ENCODE assay signal across 8 cellular contexts in genomic region chr12:27779416-27779815, GRCh38. TPM values are rescaled to one million over a fixed set of nuclear protein-coding genes. Genes with fewer than 3 reads are reported as not detected.
DNase-seq lines count a peak whose midpoint lies in the region; ATAC-seq and TF ChIP-seq lines count a peak whose summit lies in the region.

No MANE protein-coding gene starts in this region.

- no peaks in the 10 kb centered on the region for H4K20me1 ChIP-seq in hepatocyte (ENCODE audit: insufficient read depth, poor library complexity, severe bottlenecking)

- WGBS in hepatocyte (ENCODE audit: low lambda C conversion rate, missing lambda C conversion rate): 10% methylated on average over 15 of the region's 15 CpGs
- 8 to 9% methylated on average over 15 of the region's 15 CpGs for WGBS in sigmoid colon, 2 donors

- H3K4me3 ChIP-seq in hepatocyte (peak overlapping the region; percentile 93), sigmoid colon (peak overlapping the region; percentile 69 to 79 (median 71))

- H3K36me3 Mint-ChIP-seq in activated naive CD4-positive, alpha-beta T cell treated with anti-CD3 and anti-CD28 coated beads, Interleukin-2, amount 50 U/mL, for 72 hours: peaks cover 14 to 17% of the 10 kb centered on the region in 2 donors

- H3K79me2 ChIP-seq in hepatocyte: peaks cover 39% of the 10 kb centered on the region

- H3K9me3 ChIP-seq in hepatocyte (ENCODE audit: low read depth) (no peaks in the 10 kb centered on the region), sigmoid colon (no peaks in the 10 kb centered on the region)

- peak overlapping the region; percentile 99 for H3K27ac ChIP-seq in hepatocyte
- H3K27ac ChIP-seq in sigmoid colon: peak overlapping the region; percentile 86 to 98 (median 94)

- peak overlapping the region; percentile 99 for H2AFZ ChIP-seq in hepatocyte

- H3K27me3 ChIP-seq in hepatocyte (no peaks in the 10 kb centered on the region), sigmoid colon (no peaks in the 10 kb centered on the region)

- peaks cover 16% of the 10 kb centered on the region for H3K4me1 ChIP-seq in hepatocyte (ENCODE audit: insufficient read depth)
- H3K4me1 ChIP-seq in sigmoid colon: peaks cover 0 to 49% (median 39%) of the 10 kb centered on the region in 4 donors

- TF ChIP-seq POLR2A in sigmoid colon (IDR thresholded peaks at IDR 0.05): no peak

- H3K9me3 Mint-ChIP-seq in activated naive CD4-positive, alpha-beta T cell treated with anti-CD3 and anti-CD28 coated beads, Interleukin-2, amount 50 U/mL, for 72 hours: no peaks in the 10 kb centered on the region

- H3K36me3 ChIP-seq in hepatocyte (replicated peaks; ENCODE audit: insufficient read depth, low read depth): no peaks in the 10 kb centered on the region
- no peaks in the 10 kb centered on the region for H3K36me3 ChIP-seq in sigmoid colon

- peak overlapping the region; percentile 79 to 92 for H3K27ac Mint-ChIP-seq in activated naive CD4-positive, alpha-beta T cell treated with anti-CD3 and anti-CD28 coated beads, Interleukin-2, amount 50 U/mL, for 72 hours

- DNase-seq in left cardiac atrium (peak; percentile 24), cardiac septum (ENCODE audit: low spot score) (no peak), NCI-H1930 (lab: John Stamatoyannopoulos, UW) (peak; percentile 42 to 51), hepatocyte (ENCODE audit: low spot score) (peak; percentile 25), sigmoid colon (peak; percentile 70), NCI-H187 (lab: John Stamatoyannopoulos, UW) (no peak)
- no peak for DNase-seq in activated naive CD4-positive, alpha-beta T cell treated with anti-CD3 and anti-CD28 coated beads, Interleukin-2, amount 50 U/mL, for 72 hours (ENCODE audit: low spot score in 2 of 2)

- H3K4me2 ChIP-seq in hepatocyte: peak overlapping the region; percentile 99

- TF ChIP-seq EP300 in sigmoid colon (IDR thresholded peaks at IDR 0.05): no peak

- TF ChIP-seq CTCF in hepatocyte (IDR thresholded peaks at IDR 0.05; ENCODE audit: poor library complexity) (no peak), sigmoid colon (IDR thresholded peaks at IDR 0.05) (no peak)

- intact Hi-C loops in left cardiac atrium (cut with DNase I) (no loop called here), cardiac septum (cut with DNase I) (no loop called here), sigmoid colon (cut with DNase I) (no loop called here)

- ATAC-seq in left cardiac atrium: peak in 1 of 2 donors; percentile 1
- peak; percentile 15 for ATAC-seq in HG02798 (IDR thresholded peaks at IDR 0.05; ENCODE audit: poor library complexity, unreplicated experiment)
- peak in 1 of 2 donors; percentile 5 for ATAC-seq in activated naive CD4-positive, alpha-beta T cell treated with anti-CD3 and anti-CD28 coated beads, Interleukin-2, amount 50 U/mL, for 72 hours

- H3K9me2 ChIP-seq in hepatocyte (replicated peaks; ENCODE audit: insufficient read depth): no peaks in the 10 kb centered on the region

RNA-seq across cellular contexts. Expression of gene KLHL42, which starts 0.6 kb away (rescaled TPM):
- total RNA-seq in left cardiac atrium (10 to 100 TPM in 1 of 2 donors, 1 to 10 TPM in 1; 7.0 to 12.7 TPM), cardiac septum (10.3 TPM), hepatocyte (14.4 and 18.3 TPM in 2 replicates), sigmoid colon (10 to 100 TPM; 60.7 to 78.1 (median 65.6) TPM)
- total RNA-seq in activated naive CD4-positive, alpha-beta T cell treated with anti-CD3 and anti-CD28 coated beads, Interleukin-2, amount 50 U/mL, for 72 hours: 10 to 100 TPM in 1 of 2 donors, 1 to 10 TPM in 1; 7.1 to 14.3 TPM
- polyA plus RNA-seq in hepatocyte (13.5 and 20.5 TPM in 2 replicates), sigmoid colon (10 to 100 TPM in 1 of 3 donors, 1 to 10 TPM in 2; 3.6 to 11.1 (median 7.2) TPM)

RNA-seq across cellular contexts. Expression of gene MANSC4, which starts 0.6 kb away (rescaled TPM):
- total RNA-seq in left cardiac atrium (not detected), cardiac septum (not detected), hepatocyte (0.63 TPM in 1 of 2 replicates, not detected in the other), sigmoid colon (not detected)
- not detected for total RNA-seq in activated naive CD4-positive, alpha-beta T cell treated with anti-CD3 and anti-CD28 coated beads, Interleukin-2, amount 50 U/mL, for 72 hours
- polyA plus RNA-seq in hepatocyte (not detected in 2 replicates), sigmoid colon (not detected)

Comparison
In these comparisons a context has a peak if more than half of its experiments do, and no peak if none do; other contexts are left out.
1. DNase-seq: peak in left cardiac atrium (single experiment), NCI-H1930 (2 of 2), hepatocyte (single experiment) and sigmoid colon (single experiment); none in cardiac septum (single experiment), activated naive CD4-positive, alpha-beta T cell treated with anti-CD3 and anti-CD28 coated beads, Interleukin-2, amount 50 U/mL, for 72 hours (0 of 2) and NCI-H187 (0 of 2).